In genomic region chr7:115232041-115232440, GRCh38 we compare ENCODE assay signal across 32 cellular contexts.
DNase-seq lines count a peak whose midpoint lies in the region; ATAC-seq, FAIRE-seq and TF ChIP-seq lines count a peak whose summit lies in the region.
"Had no signal": no experiment of that assay in that cellular context is flagged by ENCODE, and none has a peak within 500 bp of the region (broad histone marks: within the 10 kb centered on the region; RNA-seq: fewer than 3 reads in every experiment).

No MANE protein-coding gene starts in this region.

- no peaks in the 10 kb centered on the region for H3F3A ChIP-seq in smooth muscle cell (ENCODE audit: low read depth)

- H4K20me1 ChIP-seq in IMR-90 (ENCODE audit: insufficient read depth, low read length) = no peaks in the 10 kb centered on the region
- H4K20me1 ChIP-seq in astrocyte (ENCODE audit: insufficient read depth, low read length) = no peaks in the 10 kb centered on the region
- H4K20me1 ChIP-seq in fibroblast of lung (ENCODE audit: control insufficient read depth, extremely low read depth, insufficient read depth, low read length) = no peaks in the 10 kb centered on the region
- H4K20me1 ChIP-seq in smooth muscle cell (ENCODE audit: low read depth) = no peaks in the 10 kb centered on the region

- H3K4me3 ChIP-seq in IMR-90 (ENCODE audit: insufficient read depth, low read depth, low read length) (no peak overlapping the region), astrocyte (ENCODE audit: insufficient read depth, low read depth, low read length) (no peak overlapping the region), fibroblast of lung (replicated peaks in 1 of 4; ENCODE audit: control extremely low read depth in 1 of 4, insufficient read depth in 1 of 4, low read depth in 3 of 4, low read length in 4 of 4) (no peak overlapping the region), smooth muscle cell (no peak overlapping the region)
- H3K4me3 ChIP-seq: body of pancreas, colonic mucosa, psoas muscle, SJCRH30, uterus had no signal

- no peaks in the 10 kb centered on the region for H3K79me1 ChIP-seq in IMR-90 (ENCODE audit: low read depth in 1 of 2, low read length in 2 of 2)

- intact Hi-C loops in IMR-90 (cut with micrococcal nuclease) = no loop called here

- H3K4me1 ChIP-seq in IMR-90 (ENCODE audit: control insufficient read depth, insufficient read depth, low read length) (no peaks in the 10 kb centered on the region; the same call in 1 of the 2 replicates), astrocyte (ENCODE audit: insufficient read depth, low read length) (peaks cover 29% of the 10 kb centered on the region), fibroblast of lung (ENCODE audit: control insufficient read depth, extremely low read depth, insufficient read depth, low read length) (peaks cover 4% of the 10 kb centered on the region), smooth muscle cell (ENCODE audit: low read depth) (peaks cover 3% of the 10 kb centered on the region)
- H3K4me1 ChIP-seq: body of pancreas, colonic mucosa, psoas muscle, uterus had no signal

- DNase-seq in IMR-90 (peak; percentile 27), astrocyte (ENCODE audit: low read depth) (peak; percentile 46), fibroblast of lung (ENCODE audit: low read depth in 2 of 2) (peak in 1 of 2 donors; percentile 53), smooth muscle cell (lab: John Stamatoyannopoulos, UW; ENCODE audit: unreplicated experiment) (no peak)
- DNase-seq in activated T-cell treated with anti-CD3 and anti-CD28 coated beads, Interleukin-2, amount 50 U/mL, for 48 hours = no peak
- DNase-seq: activated CD4-positive, CD25-positive, alpha-beta regulatory T cell treated with anti-CD3 and anti-CD28 coated beads, Interleukin-2, amount 50 U/mL, for 72 hours; activated CD8-positive, alpha-beta T cell treated with anti-CD3 and anti-CD28 coated beads for 36 hours; activated effector memory CD4-positive, alpha-beta T cell treated with anti-CD3 and anti-CD28 coated beads, Interleukin-2, amount 50 U/mL, for 16 hours; body of pancreas; CD4-positive, CD25-positive, alpha-beta regulatory T cell; colonic mucosa; DMS 273 treated with DMSO at 0.1 percent for 48 hours; effector memory CD8-positive, alpha-beta T cell; H7; hypothalamus; immature natural killer cell; KBM-7; MM.1S; NCI-H2029 treated with DMSO at 0.1 percent for 48 hours; NCI-H69; nucleus accumbens; psoas muscle; SJCRH30; stimulated activated CD4-positive, alpha-beta T cell treated with anti-CD3 and anti-CD28 coated beads, Interleukin-15, amount 100 ng/mL, for 24 hours; stimulated activated naive CD4-positive, alpha-beta T cell treated with Interleukin-2 at 50 U/mL for 16 hours; uterus had no signal

- no peaks in the 10 kb centered on the region for H3K9me3 ChIP-seq in IMR-90 (ENCODE audit: control insufficient read depth, insufficient read depth, low read length)
- no peaks in the 10 kb centered on the region for H3K9me3 ChIP-seq in astrocyte (ENCODE audit: insufficient read depth, low read depth, low read length)
- H3K9me3 ChIP-seq in fibroblast of lung (ENCODE audit: control insufficient read depth, insufficient read depth, low read depth, low read length) = no peaks in the 10 kb centered on the region
- no peaks in the 10 kb centered on the region for H3K9me3 ChIP-seq in smooth muscle cell (replicated peaks; ENCODE audit: low read depth)
- H3K9me3 ChIP-seq: body of pancreas, colonic mucosa, psoas muscle, uterus had no signal

- H3K9ac ChIP-seq in IMR-90 (ENCODE audit: low read depth, low read length) (no peak overlapping the region), astrocyte (ENCODE audit: low read length) (peak overlapping the region; percentile 72), fibroblast of lung (ENCODE audit: insufficient read depth, low read length) (no peak overlapping the region), smooth muscle cell (ENCODE audit: low read depth) (peak overlapping the region; percentile 93)

- H2AFZ ChIP-seq in IMR-90 (replicated peaks; ENCODE audit: low read length, poor library complexity) = no peak overlapping the region
- no peak overlapping the region for H2AFZ ChIP-seq in astrocyte (ENCODE audit: low read depth, low read length)
- no peak overlapping the region for H2AFZ ChIP-seq in fibroblast of lung (ENCODE audit: low read length)
- H2AFZ ChIP-seq in smooth muscle cell (ENCODE audit: low read depth) = peak overlapping the region; percentile 13

- FAIRE-seq in astrocyte (lab: Jason Lieb, UNC) = no peak
- FAIRE-seq: HTR-8/SVneo, TTC549 had no signal

- H3K14ac ChIP-seq in IMR-90 (replicated peaks; ENCODE audit: low read depth, low read length) = no peak overlapping the region

- TF ChIP-seq CTCF in IMR-90 (conservative IDR thresholded peaks at IDR 0.05; ENCODE audit: low read depth, low read length) = no peak
- no peak for TF ChIP-seq CTCF in astrocyte (IDR thresholded peaks at IDR 0.05; ENCODE audit: insufficient read depth, low read depth, low read length)
- no peak for TF ChIP-seq CTCF in fibroblast of lung (conservative IDR thresholded peaks at IDR 0.05 in 1 of 2, IDR thresholded peaks at IDR 0.05 in 1 of 2; ENCODE audit: low read depth in 1 of 2, low read length in 2 of 2)
- TF ChIP-seq CTCF in smooth muscle cell (IDR thresholded peaks at IDR 0.05; ENCODE audit: borderline replicate concordance, insufficient read depth, poor library complexity, severe bottlenecking) = no peak

- H3K4me3 Mint-ChIP-seq in astrocyte (ENCODE audit: unreplicated experiment) = no peak overlapping the region
- H3K4me3 Mint-ChIP-seq: activated CD8-positive, alpha-beta T cell treated with anti-CD3 and anti-CD28 coated beads for 36 hours; CD4-positive, CD25-positive, alpha-beta regulatory T cell; effector memory CD8-positive, alpha-beta T cell; immature natural killer cell had no signal

- H4K8ac ChIP-seq in IMR-90 (ENCODE audit: low read depth in 2 of 2, low read length in 2 of 2) = no peak overlapping the region

- H3K9me3 Mint-ChIP-seq in astrocyte (ENCODE audit: unreplicated experiment) = peaks cover 4% of the 10 kb centered on the region

- in situ Hi-C loops in IMR-90 (cut with MboI; ENCODE audit: low sequenced_read_pairs) = no loop called here

- no peak overlapping the region for H3K4ac ChIP-seq in IMR-90 (ENCODE audit: low read depth, low read length)

- CTCF ChIA-PET in IMR-90 (lab: Yijun Ruan, JAX) = no interaction called here

- no peak overlapping the region for H2BK120ac ChIP-seq in IMR-90 (ENCODE audit: low read depth, low read length)

- H2AK9ac ChIP-seq in IMR-90 (replicated peaks; ENCODE audit: low read depth, low read length, poor library complexity) = no peak overlapping the region

- ATAC-seq in IMR-90 (ENCODE audit: low read depth) = no peak
- no peak for ATAC-seq in HG03432 (IDR thresholded peaks at IDR 0.05; ENCODE audit: unreplicated experiment)
- no peak for ATAC-seq in activated CD4-positive, CD25-positive, alpha-beta regulatory T cell treated with anti-CD3 and anti-CD28 coated beads, Interleukin-2, amount 50 U/mL, for 24 hours
- ATAC-seq: body of pancreas; effector memory CD8-positive, alpha-beta T cell; esophagus mucosa; left lobe of liver; psoas muscle had no signal

- no peak overlapping the region for H3K23ac ChIP-seq in IMR-90 (ENCODE audit: low read depth, low read length)

- no peak overlapping the region for H3K56ac ChIP-seq in IMR-90 (ENCODE audit: extremely low read depth, insufficient read depth, low read length)

- H2AK5ac ChIP-seq in IMR-90 (ENCODE audit: low read depth, low read length) = peak overlapping the region; percentile 79; the same call in 1 of the 2 replicates

- BruUV-seq in IMR-90 (replicated peaks; lab: Mats Ljungman, UMichigan) = no TSS peak

- H3K27ac ChIP-seq in IMR-90 (ENCODE audit: insufficient read depth, low read length) (no peak overlapping the region), astrocyte (ENCODE audit: low read depth, low read length) (peak overlapping the region; percentile 95), fibroblast of lung (ENCODE audit: insufficient read depth, low read length) (peak overlapping the region; percentile 82), smooth muscle cell (ENCODE audit: low read depth) (peak overlapping the region; percentile 95)
- H3K27ac ChIP-seq: body of pancreas, colonic mucosa, psoas muscle, uterus had no signal

- H4K5ac ChIP-seq in IMR-90 (ENCODE audit: low read depth, low read length) = no peak overlapping the region

- no peak overlapping the region for H2BK15ac ChIP-seq in IMR-90 (ENCODE audit: low read depth, low read length)

- no peak for TF ChIP-seq POLR2A in IMR-90 (IDR thresholded peaks at IDR 0.05; ENCODE audit: low read depth, low read length)

- H3K27me3 Mint-ChIP-seq in astrocyte (ENCODE audit: low read depth, unreplicated experiment) = no peaks in the 10 kb centered on the region
- H3K27me3 Mint-ChIP-seq: CD4-positive, CD25-positive, alpha-beta regulatory T cell had no signal

- POLR2A ChIA-PET in IMR-90 (lab: Charles Lee; ENCODE audit: unreplicated experiment) = no interaction called here

- H3K79me2 ChIP-seq in astrocyte (ENCODE audit: insufficient read depth, low read length) (no peaks in the 10 kb centered on the region), fibroblast of lung (ENCODE audit: control insufficient read depth, insufficient read depth, low read length) (no peaks in the 10 kb centered on the region), smooth muscle cell (ENCODE audit: low read depth) (no peaks in the 10 kb centered on the region)

- H3K4me2 ChIP-seq in IMR-90 (ENCODE audit: low read depth, low read length) = no peak overlapping the region
- peak overlapping the region; percentile 77 for H3K4me2 ChIP-seq in astrocyte (ENCODE audit: low read length)
- no peak overlapping the region for H3K4me2 ChIP-seq in fibroblast of lung (ENCODE audit: extremely low read depth, insufficient read depth, low read length)
- no peak overlapping the region for H3K4me2 ChIP-seq in smooth muscle cell

- no peaks in the 10 kb centered on the region for H3K27me3 ChIP-seq in IMR-90 (ENCODE audit: control insufficient read depth, insufficient read depth, low read length)
- no peaks in the 10 kb centered on the region for H3K27me3 ChIP-seq in astrocyte (ENCODE audit: insufficient read depth, low read length)
- H3K27me3 ChIP-seq in fibroblast of lung (ENCODE audit: control insufficient read depth, insufficient read depth, low read length) = no peaks in the 10 kb centered on the region
- H3K27me3 ChIP-seq in smooth muscle cell (ENCODE audit: low read depth) = no peaks in the 10 kb centered on the region
- H3K27me3 ChIP-seq: body of pancreas, colonic mucosa, SJCRH30, uterus had no signal

- TF ChIP-seq RAD21 in IMR-90 (IDR thresholded peaks at IDR 0.05; ENCODE audit: low read length) = no peak

- H3K36me3 ChIP-seq in IMR-90 (ENCODE audit: control insufficient read depth, insufficient read depth, low read length) (no peaks in the 10 kb centered on the region), astrocyte (ENCODE audit: insufficient read depth, low read length) (no peaks in the 10 kb centered on the region), fibroblast of lung (ENCODE audit: control insufficient read depth, insufficient read depth, low read length) (no peaks in the 10 kb centered on the region), smooth muscle cell (ENCODE audit: low read depth) (no peaks in the 10 kb centered on the region)
- H3K36me3 ChIP-seq: colonic mucosa, SJCRH30, uterus had no signal

- H3K4me1 Mint-ChIP-seq in astrocyte (ENCODE audit: low read depth, unreplicated experiment) = peaks cover 25% of the 10 kb centered on the region

- no peaks in the 10 kb centered on the region for H3K9me1 ChIP-seq in IMR-90 (ENCODE audit: insufficient read depth, low read length)

- no peak overlapping the region for H2BK5ac ChIP-seq in IMR-90 (ENCODE audit: low read depth, low read length, poor library complexity, severe bottlenecking)

- no peaks in the 10 kb centered on the region for H3K36me3 Mint-ChIP-seq in astrocyte (ENCODE audit: low read depth, unreplicated experiment)
- H3K36me3 Mint-ChIP-seq: CD4-positive, CD25-positive, alpha-beta regulatory T cell; immature natural killer cell had no signal

- peak overlapping the region; percentile 62; the same call in 1 of the 2 replicates for H3K18ac ChIP-seq in IMR-90 (ENCODE audit: low read depth, low read length)

- peak overlapping the region; percentile 98 for H3K27ac Mint-ChIP-seq in astrocyte (ENCODE audit: unreplicated experiment)
- H3K27ac Mint-ChIP-seq: activated CD8-positive, alpha-beta T cell treated with anti-CD3 and anti-CD28 coated beads for 36 hours; effector memory CD8-positive, alpha-beta T cell; immature natural killer cell had no signal

- WGBS in IMR-90 (ENCODE audit: extremely low coverage in 2 of 2, insufficient read length in 1 of 2), 2 experiments = no CpG with 5 or more reads among the region's 3 CpGs
- WGBS in smooth muscle cell (ENCODE audit: low lambda C conversion rate) = 69% methylated on average over 3 of the region's 3 CpGs

- dilution Hi-C loops in IMR-90 (cut with HindIII; ENCODE audit: low sequenced_read_pairs, unreplicated experiment) = no loop called here

- H2BK20ac ChIP-seq in IMR-90 (ENCODE audit: low read depth, low read length) = no peak overlapping the region

- H4K91ac ChIP-seq in IMR-90 (ENCODE audit: insufficient read depth, low read depth, low read length) = no peak overlapping the region

Comparison
In these comparisons a context has a peak if more than half of its experiments do, and no peak if none do; other contexts are left out.
1. DNase-seq: peak in IMR-90 (single experiment) and astrocyte (single experiment); none in smooth muscle cell (single experiment) and activated T-cell treated with anti-CD3 and anti-CD28 coated beads, Interleukin-2, amount 50 U/mL, for 48 hours (0 of 2).
2. H3K9ac ChIP-seq: peak in astrocyte (single experiment) and smooth muscle cell (single experiment); none in IMR-90 (single experiment) and fibroblast of lung (single experiment).